8 cellular contexts compared by ENCODE assay signal in genomic region chr17:67477687-67478086, GRCh38.
DNase-seq lines count a peak whose midpoint lies in the region; ATAC-seq and TF ChIP-seq lines count a peak whose summit lies in the region.

No MANE protein-coding gene starts in this region.

- H3K36me3 Mint-ChIP-seq in activated naive CD8-positive, alpha-beta T cell treated with anti-CD3 and anti-CD28 coated beads for 36 hours: peaks cover 5% of the 10 kb centered on the region

- DNase-seq in AG08396 (ENCODE audit: low spot score): peak; percentile 48
- DNase-seq in RWPE2 (ENCODE audit: low spot score): no peak
- DNase-seq in activated naive CD8-positive, alpha-beta T cell treated with anti-CD3 and anti-CD28 coated beads for 36 hours: peak; percentile 68
- DNase-seq in NCI-H2107 treated with DMSO at 0.1 percent for 48 hours (lab: John Stamatoyannopoulos, UW; ENCODE audit: unreplicated experiment): no peak
- DNase-seq in G401 (ENCODE audit: low spot score): no peak
- no peak for DNase-seq in left colon
- no peak for DNase-seq in BE2C

- no peaks in the 10 kb centered on the region for H3K79me2 ChIP-seq in parathyroid adenoma

- H3K4me3 ChIP-seq in RWPE2 (ENCODE audit: severe bottlenecking) (no peak overlapping the region), parathyroid adenoma (ENCODE audit: low read depth, low read length) (no peak overlapping the region), BE2C (ENCODE audit: low read depth, low read length) (no peak overlapping the region)

- H3K9me3 Mint-ChIP-seq in activated naive CD8-positive, alpha-beta T cell treated with anti-CD3 and anti-CD28 coated beads for 36 hours: no peaks in the 10 kb centered on the region

- peak overlapping the region; percentile 43 for H3K27ac ChIP-seq in RWPE2 (ENCODE audit: poor library complexity, severe bottlenecking)
- peak overlapping the region; percentile 17 for H3K27ac ChIP-seq in parathyroid adenoma

- ATAC-seq in RWPE2 (ENCODE audit: low read depth): peak; percentile 50
- ATAC-seq in left colon: no peak

- H3K36me3 ChIP-seq in RWPE2 (ENCODE audit: low read depth) (no peaks in the 10 kb centered on the region), parathyroid adenoma (ENCODE audit: control insufficient read depth, insufficient read depth, low read length) (no peaks in the 10 kb centered on the region), BE2C (no peaks in the 10 kb centered on the region)

- intact Hi-C loops in left colon (cut with DNase I, micrococcal nuclease): loop anchor here in 1 of 2 donors (5.0 kb wide), 1 partner anchor 100 kb away; the partner anchor contains the start of gene PITPNC1

- no peaks in the 10 kb centered on the region for H3K27me3 ChIP-seq in RWPE2 (ENCODE audit: insufficient read depth, poor library complexity, severe bottlenecking)
- H3K27me3 ChIP-seq in parathyroid adenoma (ENCODE audit: control insufficient read depth, insufficient read depth, low read length): no peaks in the 10 kb centered on the region
- no peaks in the 10 kb centered on the region for H3K27me3 ChIP-seq in BE2C

- peaks cover 78% of the 10 kb centered on the region for H3K4me1 Mint-ChIP-seq in activated naive CD8-positive, alpha-beta T cell treated with anti-CD3 and anti-CD28 coated beads for 36 hours

- no peak overlapping the region for H3K4me2 ChIP-seq in parathyroid adenoma (ENCODE audit: low read length)

- H3K27me3 Mint-ChIP-seq in activated naive CD8-positive, alpha-beta T cell treated with anti-CD3 and anti-CD28 coated beads for 36 hours: no peaks in the 10 kb centered on the region

- H3K27ac Mint-ChIP-seq in activated naive CD8-positive, alpha-beta T cell treated with anti-CD3 and anti-CD28 coated beads for 36 hours: peak overlapping the region; percentile 87

- H3K9ac ChIP-seq in parathyroid adenoma: no peak overlapping the region

- H3K4me1 ChIP-seq in RWPE2 (ENCODE audit: insufficient read depth, poor library complexity, severe bottlenecking) (peaks cover 14% of the 10 kb centered on the region), parathyroid adenoma (peaks cover 3% of the 10 kb centered on the region), BE2C (peaks cover 9% of the 10 kb centered on the region)

- H3K9me3 ChIP-seq in RWPE2 (ENCODE audit: severe bottlenecking): no peaks in the 10 kb centered on the region
- H3K9me3 ChIP-seq in parathyroid adenoma (ENCODE audit: control insufficient read depth, low read length): no peaks in the 10 kb centered on the region
- no peaks in the 10 kb centered on the region for H3K9me3 ChIP-seq in BE2C

- in situ Hi-C loops in G401 (cut with HindIII; ENCODE audit: low sequenced_read_pairs): no loop called here

- H2AFZ ChIP-seq in parathyroid adenoma: no peak overlapping the region

- H3K4me3 Mint-ChIP-seq in activated naive CD8-positive, alpha-beta T cell treated with anti-CD3 and anti-CD28 coated beads for 36 hours: peak overlapping the region; percentile 68

- TF ChIP-seq CTCF in RWPE2 (IDR thresholded peaks at IDR 0.05; ENCODE audit: poor library complexity, severe bottlenecking): no peak
- no peak for TF ChIP-seq CTCF in parathyroid adenoma (IDR thresholded peaks at IDR 0.05)
- no peak for TF ChIP-seq CTCF in BE2C (IDR thresholded peaks at IDR 0.05; ENCODE audit: low read depth, low read length)

Comparison
In these comparisons a context has a peak if more than half of its experiments do, and no peak if none do; other contexts are left out.
1. DNase-seq: peak in AG08396 (single experiment) and activated naive CD8-positive, alpha-beta T cell treated with anti-CD3 and anti-CD28 coated beads for 36 hours (single experiment); none in RWPE2 (single experiment), NCI-H2107 treated with DMSO at 0.1 percent for 48 hours (single experiment), G401 (single experiment), left colon (0 of 2) and BE2C (single experiment).